ENCODE assay signal across 13 cellular contexts in the genomic region with DNA sequence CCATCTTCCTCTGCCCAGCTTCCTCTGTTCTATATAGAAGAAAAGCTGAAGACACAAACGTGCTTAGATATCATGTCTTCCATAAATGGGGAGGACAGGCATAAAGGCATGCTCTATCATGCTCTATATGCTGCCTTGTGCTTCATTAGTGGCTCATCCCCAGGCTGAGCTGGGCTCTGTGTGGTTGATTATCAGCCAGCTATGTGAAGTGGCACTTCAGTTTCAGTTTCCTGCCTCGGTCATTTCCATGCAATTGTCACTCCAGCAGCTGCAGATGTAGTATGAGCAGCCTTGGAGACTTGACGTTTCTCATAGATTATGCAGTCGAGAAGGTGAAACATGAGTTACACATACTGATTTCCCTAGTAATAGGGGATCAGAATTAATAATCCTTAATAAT.
A peak's percentile ranks its signal among the peaks of the same experiment; 100 is the strongest.
DNase-seq lines count a peak whose midpoint lies in the region; ATAC-seq lines count a peak whose summit lies in the region.
"Had no signal": no experiment of that assay in that cellular context is flagged by ENCODE, and none has a peak within 500 bp of the region (broad histone marks: within the 10 kb centered on the region; RNA-seq: fewer than 3 reads in every experiment).

No MANE protein-coding gene starts in this region.

- DNase-seq in HK-2 (ENCODE audit: unreplicated experiment): peak; percentile 2
- peak; percentile 7 for DNase-seq in RPMI8226
- no peak for DNase-seq in NCI-H2171 (lab: John Stamatoyannopoulos, UW)
- no peak for DNase-seq in stimulated activated CD8-positive, alpha-beta memory T cell treated with anti-CD3 and anti-CD28 coated beads, Interleukin-4, amount 100 ng/mL, for 48 hours
- DNase-seq in SKM-1 treated with dmso at 0.1 percent for 144 hours (lab: John Stamatoyannopoulos, UW; ENCODE audit: unreplicated experiment): no peak
- no peak for DNase-seq in activated CD4-positive, alpha-beta T cell treated with anti-CD3 and anti-CD28 coated beads for 4 hours
- DNase-seq: activated CD4-positive, alpha-beta T cell treated with anti-CD3 and anti-CD28 coated beads, Interleukin-2, amount 50 U/mL, for 4 hours; activated gamma-delta T cell treated with Interleukin-2 at 50 U/mL for 16 hours; MV-4-11; naive thymus-derived CD8-positive, alpha-beta T cell; T-helper 17 cell had no signal

- ATAC-seq in GM18867 (IDR thresholded peaks at IDR 0.05; ENCODE audit: unreplicated experiment) (peak; percentile 74), GM21737 (IDR thresholded peaks at IDR 0.05; ENCODE audit: unreplicated experiment) (peak; percentile 74)
- ATAC-seq: naive thymus-derived CD8-positive, alpha-beta T cell; T-helper 17 cell had no signal

Comparison
In these comparisons a context has a peak if more than half of its experiments do, and no peak if none do; other contexts are left out.
1. DNase-seq: peak in HK-2 (single experiment) and RPMI8226 (single experiment); none in NCI-H2171 (single experiment), stimulated activated CD8-positive, alpha-beta memory T cell treated with anti-CD3 and anti-CD28 coated beads, Interleukin-4, amount 100 ng/mL, for 48 hours (single experiment), SKM-1 treated with dmso at 0.1 percent for 144 hours (single experiment) and activated CD4-positive, alpha-beta T cell treated with anti-CD3 and anti-CD28 coated beads for 4 hours (0 of 2).